Comparison of ENCODE assay signal across 8 cellular contexts in the genomic region with DNA sequence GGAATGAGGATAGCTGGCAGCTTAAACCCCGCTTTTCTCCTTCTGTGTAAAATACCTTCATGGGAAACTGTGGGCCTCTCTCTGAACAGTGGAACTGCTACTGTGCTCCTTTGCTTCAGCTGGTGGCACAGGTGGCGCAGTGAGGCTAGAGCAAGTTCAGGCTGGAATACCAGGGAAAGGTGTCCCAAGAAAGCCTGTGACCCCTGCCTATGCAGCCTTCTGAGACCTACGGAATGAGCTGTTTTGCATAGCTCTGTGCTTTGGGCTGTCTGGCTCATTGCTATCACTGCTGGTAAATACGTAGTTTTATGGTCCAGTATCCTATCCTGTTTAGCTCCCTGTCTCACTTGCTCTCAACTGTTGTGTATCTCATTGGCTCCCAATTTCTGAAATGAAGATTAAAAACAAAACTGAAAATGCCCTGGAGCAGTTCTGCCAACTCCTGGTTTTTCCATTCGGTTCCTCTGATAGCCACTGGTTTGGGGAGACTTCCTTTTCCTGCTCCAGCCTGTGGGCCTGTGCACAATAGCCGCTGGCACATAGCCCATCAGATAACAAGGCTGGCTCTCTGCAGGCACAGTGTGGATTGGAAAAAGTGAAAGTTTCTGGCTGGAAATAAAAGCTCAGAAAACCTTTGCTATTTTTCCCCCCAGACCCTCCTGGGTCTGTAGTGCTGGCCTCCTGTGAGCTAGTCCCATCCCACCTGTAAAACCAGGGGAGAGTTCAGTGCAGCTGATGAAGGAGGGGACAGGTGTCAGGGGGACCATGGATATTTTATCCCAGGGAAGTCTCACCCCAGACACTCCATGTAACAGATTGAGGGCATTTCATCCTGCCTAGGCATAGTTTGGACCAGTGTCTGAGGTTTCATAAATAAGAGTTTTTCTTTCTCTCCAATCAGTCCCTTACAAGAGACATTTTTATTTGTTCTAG. TPM values are rescaled to one million over a fixed set of nuclear protein-coding genes. Genes with fewer than 3 reads are reported as not detected.
DNase-seq lines count a peak whose midpoint lies in the region; ATAC-seq and TF ChIP-seq lines count a peak whose summit lies in the region.

No MANE protein-coding gene starts in this region.

- H3K36me3 ChIP-seq in colonic mucosa, result no peaks in the 10 kb centered on the region
- H3K36me3 ChIP-seq in lower lobe of right lung, result peaks cover 43% of the 10 kb centered on the region

- no TSS peak for BruUV-seq in Calu3 (replicated peaks; lab: Mats Ljungman, UMichigan)

- H3K9me3 ChIP-seq in colonic mucosa (no peaks in the 10 kb centered on the region), lower lobe of right lung (no peaks in the 10 kb centered on the region)

- peaks cover 5% of the 10 kb centered on the region for H3K36me3 Mint-ChIP-seq in Calu3 (ENCODE audit: insufficient read depth, unreplicated experiment)

- H3K4me1 Mint-ChIP-seq in Calu3 (ENCODE audit: low read depth, unreplicated experiment), result peaks cover 22% of the 10 kb centered on the region
- peaks cover 14% of the 10 kb centered on the region for H3K4me1 Mint-ChIP-seq in stimulated activated naive CD8-positive, alpha-beta T cell treated with anti-CD3 and anti-CD28 coated beads, Interleukin-15, amount 100 ng/mL, for 72 hours

- H3K27ac Mint-ChIP-seq in Calu3 (ENCODE audit: unreplicated experiment), result peak overlapping the region; percentile 87
- H3K27ac Mint-ChIP-seq in stimulated activated naive CD8-positive, alpha-beta T cell treated with anti-CD3 and anti-CD28 coated beads, Interleukin-15, amount 100 ng/mL, for 72 hours, result no peak overlapping the region

- no peaks in the 10 kb centered on the region for H3K9me3 Mint-ChIP-seq in Calu3 (ENCODE audit: low read depth, unreplicated experiment)
- no peaks in the 10 kb centered on the region for H3K9me3 Mint-ChIP-seq in stimulated activated naive CD8-positive, alpha-beta T cell treated with anti-CD3 and anti-CD28 coated beads, Interleukin-15, amount 100 ng/mL, for 72 hours

- ATAC-seq in lower lobe of right lung, result peak; percentile 92 to 95
- no peak for ATAC-seq in stimulated activated naive CD8-positive, alpha-beta T cell treated with anti-CD3 and anti-CD28 coated beads, Interleukin-15, amount 100 ng/mL, for 72 hours

- CTCF ChIA-PET in Calu3 (lab: Charles Lee), result interaction anchor here (0.6 to 1.4 kb wide), 6 partner anchors 12 to 250 kb away, joined by 3 to 6 read pairs (median 3); no protein-coding TSS in a partner anchor

- H3K4me1 ChIP-seq in colonic mucosa (peaks cover 11% of the 10 kb centered on the region), lower lobe of right lung (peaks cover 48% of the 10 kb centered on the region)

- intact Hi-C loops in Calu3 (cut with micrococcal nuclease; ENCODE audit: unreplicated experiment), result loop anchor here (10.0 kb wide), 1 partner anchor 51 kb away; a partner anchor contains a TSS
- intact Hi-C loops in colonic mucosa (cut with DNase I), result no loop called here
- intact Hi-C loops in lower lobe of right lung (cut with DNase I), result no loop called here

- peak; percentile 73 for DNase-seq in Calu3
- peak; percentile 88 for DNase-seq in NCI-H2196 (lab: John Stamatoyannopoulos, UW; ENCODE audit: unreplicated experiment)
- peak; percentile 93 for DNase-seq in colonic mucosa
- peak; percentile 86 for DNase-seq in lower lobe of right lung
- peak; percentile 88 for DNase-seq in ureter (ENCODE audit: low spot score)
- no peak for DNase-seq in stimulated activated naive CD8-positive, alpha-beta T cell treated with anti-CD3 and anti-CD28 coated beads, Interleukin-15, amount 100 ng/mL, for 72 hours
- DNase-seq in stimulated activated CD4-positive, alpha-beta T cell treated with anti-CD3 and anti-CD28 coated beads, Interleukin-4, amount 100 ng/mL, for 24 hours, result no peak
- no peak for DNase-seq in NCI-H446 treated with DMSO at 0.1 percent for 48 hours (lab: John Stamatoyannopoulos, UW)

- H3K4me3 ChIP-seq in colonic mucosa (peak overlapping the region; percentile 10), lower lobe of right lung (peak overlapping the region; percentile 27)

- no peaks in the 10 kb centered on the region for H3K27me3 Mint-ChIP-seq in Calu3 (ENCODE audit: unreplicated experiment)
- H3K27me3 Mint-ChIP-seq in stimulated activated naive CD8-positive, alpha-beta T cell treated with anti-CD3 and anti-CD28 coated beads, Interleukin-15, amount 100 ng/mL, for 72 hours, result no peaks in the 10 kb centered on the region

- H3K27me3 ChIP-seq in colonic mucosa (no peaks in the 10 kb centered on the region), lower lobe of right lung (ENCODE audit: low read depth) (no peaks in the 10 kb centered on the region)

- H3K27ac ChIP-seq in colonic mucosa (peak overlapping the region; percentile 95), lower lobe of right lung (peak overlapping the region; percentile 76)

- H3K9ac ChIP-seq in colonic mucosa (ENCODE audit: low read depth in 2 of 2, low read length in 2 of 2), result peak overlapping the region; percentile 51 to 66

- H3K4me3 Mint-ChIP-seq in Calu3 (ENCODE audit: low read depth, unreplicated experiment), result peak overlapping the region; percentile 66
- no peak overlapping the region for H3K4me3 Mint-ChIP-seq in stimulated activated naive CD8-positive, alpha-beta T cell treated with anti-CD3 and anti-CD28 coated beads, Interleukin-15, amount 100 ng/mL, for 72 hours

- TF ChIP-seq CTCF in Calu3 (IDR thresholded peaks at IDR 0.05; ENCODE audit: unreplicated experiment), result no peak
- TF ChIP-seq CTCF in colonic mucosa (IDR thresholded peaks at IDR 0.05), result no peak
- no peak for TF ChIP-seq CTCF in lower lobe of right lung (IDR thresholded peaks at IDR 0.05)

RNA-seq across cellular contexts. Expression of a gene that starts 24.1 kb away (rescaled TPM):
- total RNA-seq in Calu3 (2022), result 5.0 and 8.0 TPM in 2 replicates
- total RNA-seq in colonic mucosa, result 1 to 10 TPM; 3.6 to 5.6 TPM
- 25.9 TPM for total RNA-seq in lower lobe of right lung
- total RNA-seq in ureter, result 13.8 TPM

RNA-seq across cellular contexts. Expression of a gene that starts 53.7 kb away (rescaled TPM):
- 10.0 and 11.4 TPM in 2 replicates for total RNA-seq in Calu3 (2022)
- total RNA-seq in colonic mucosa, result 10 to 100 TPM; 13.4 to 15.5 TPM
- total RNA-seq in lower lobe of right lung, result 58.5 TPM
- 32.3 TPM for total RNA-seq in ureter

Comparison
In these comparisons a context has a peak if more than half of its experiments do, and no peak if none do; other contexts are left out.
1. DNase-seq: peak in Calu3 (single experiment), NCI-H2196 (single experiment), colonic mucosa (single experiment), lower lobe of right lung (single experiment) and ureter (single experiment); none in stimulated activated naive CD8-positive, alpha-beta T cell treated with anti-CD3 and anti-CD28 coated beads, Interleukin-15, amount 100 ng/mL, for 72 hours (0 of 2), stimulated activated CD4-positive, alpha-beta T cell treated with anti-CD3 and anti-CD28 coated beads, Interleukin-4, amount 100 ng/mL, for 24 hours (single experiment) and NCI-H446 treated with DMSO at 0.1 percent for 48 hours (single experiment).